3 cellular contexts compared by ENCODE assay signal in genomic region chr7:27374958-27375841, GRCh38.
TF ChIP-seq lines count a peak whose summit lies in the region.

No MANE protein-coding gene starts in this region.

TF ChIP-seq in GM23338, 12 proteins besides CTCF, POLR2A, EP300 and RAD21 (continued from another document and continues in another):
- no peak for TF ChIP-seq ETS1 (IDR thresholded peaks at IDR 0.05)
- no peak for TF ChIP-seq REST (IDR thresholded peaks at IDR 0.05; ENCODE audit: unreplicated experiment)

TF ChIP-seq in WTC11, 78 proteins besides CTCF, POLR2A, EP300 and RAD21:
- no peak for TF ChIP-seq STAT6 (CRISPR knock-in tag; conservative IDR thresholded peaks at IDR 0.05; ENCODE audit: low read depth)
- TF ChIP-seq ESRRA (CRISPR knock-in tag; IDR thresholded peaks at IDR 0.05; ENCODE audit: borderline replicate concordance), result no peak
- TF ChIP-seq AR (CRISPR knock-in tag; IDR thresholded peaks at IDR 0.05), result no peak
- no peak for TF ChIP-seq MYBL2 (CRISPR knock-in tag; IDR thresholded peaks at IDR 0.05)
- no peak for TF ChIP-seq TEAD4 (CRISPR knock-in tag; IDR thresholded peaks at IDR 0.05)
- no peak for TF ChIP-seq NR2C2 (CRISPR knock-in tag; IDR thresholded peaks at IDR 0.05)
- no peak for TF ChIP-seq FOXJ3 (CRISPR knock-in tag; IDR thresholded peaks at IDR 0.05; ENCODE audit: borderline replicate concordance)
- TF ChIP-seq NFATC4 (CRISPR knock-in tag; IDR thresholded peaks at IDR 0.05), result no peak
- no peak for TF ChIP-seq NFYB (CRISPR knock-in tag; conservative IDR thresholded peaks at IDR 0.05; ENCODE audit: low read depth)
- TF ChIP-seq ZNF416 (CRISPR knock-in tag; IDR thresholded peaks at IDR 0.05), result no peak
- no peak for TF ChIP-seq ETV6 (CRISPR knock-in tag; IDR thresholded peaks at IDR 0.05)
- TF ChIP-seq ZNF263 (CRISPR knock-in tag; IDR thresholded peaks at IDR 0.05; ENCODE audit: low read depth), result no peak
- TF ChIP-seq FOXP1 (CRISPR knock-in tag; IDR thresholded peaks at IDR 0.05; ENCODE audit: borderline replicate concordance), result no peak

TF ChIP-seq in HepG2, 621 proteins besides CTCF, POLR2A, EP300 and RAD21 (continued from another document):
- TF ChIP-seq PATZ1 (CRISPR knock-in tag; IDR thresholded peaks at IDR 0.05), result no peak
- no peak for TF ChIP-seq ZNF749 (CRISPR knock-in tag; IDR thresholded peaks at IDR 0.05; ENCODE audit: borderline replicate concordance)
- no peak for TF ChIP-seq ZNF556 (CRISPR knock-in tag; IDR thresholded peaks at IDR 0.05; ENCODE audit: borderline replicate concordance)
- TF ChIP-seq CBX2 (IDR thresholded peaks at IDR 0.05; ENCODE audit: low read depth, low read length), result no peak
- TF ChIP-seq CBX2 (CRISPR knock-in tag; IDR thresholded peaks at IDR 0.05; ENCODE audit: low read depth), result no peak
- no peak for TF ChIP-seq AGO2 (optimal IDR thresholded peaks at IDR 0.05; ENCODE audit: low read depth, low read length)
- no peak for TF ChIP-seq U2AF1 (optimal IDR thresholded peaks at IDR 0.05; ENCODE audit: low read depth, low read length)
- no peak for TF ChIP-seq ZNF646 (CRISPR knock-in tag; IDR thresholded peaks at IDR 0.05)
- no peak for TF ChIP-seq MAZ (IDR thresholded peaks at IDR 0.05; ENCODE audit: borderline replicate concordance, low read depth, low read length)
- TF ChIP-seq MAZ (CRISPR knock-in tag; IDR thresholded peaks at IDR 0.05; ENCODE audit: low read depth), result no peak
- no peak for TF ChIP-seq ZNF709 (CRISPR knock-in tag; IDR thresholded peaks at IDR 0.05)
- no peak for TF ChIP-seq ZNF280B (CRISPR knock-in tag; IDR thresholded peaks at IDR 0.05; ENCODE audit: borderline replicate concordance)
- no peak for TF ChIP-seq ZNF256 (CRISPR knock-in tag; conservative IDR thresholded peaks at IDR 0.05)
- no peak for TF ChIP-seq ELF1 (CRISPR knock-in tag; IDR thresholded peaks at IDR 0.05)
- no peak for TF ChIP-seq E2F1 (CRISPR knock-in tag; IDR thresholded peaks at IDR 0.05)
- TF ChIP-seq NFE2 (CRISPR knock-in tag; IDR thresholded peaks at IDR 0.05), result no peak
- TF ChIP-seq FOXK2 (IDR thresholded peaks at IDR 0.05), result no peak
- no peak for TF ChIP-seq ZNF616 (CRISPR knock-in tag; IDR thresholded peaks at IDR 0.05; ENCODE audit: low read depth)
TF ChIP-seq in HepG2: peak in this region for 0.
